In the genomic region with DNA sequence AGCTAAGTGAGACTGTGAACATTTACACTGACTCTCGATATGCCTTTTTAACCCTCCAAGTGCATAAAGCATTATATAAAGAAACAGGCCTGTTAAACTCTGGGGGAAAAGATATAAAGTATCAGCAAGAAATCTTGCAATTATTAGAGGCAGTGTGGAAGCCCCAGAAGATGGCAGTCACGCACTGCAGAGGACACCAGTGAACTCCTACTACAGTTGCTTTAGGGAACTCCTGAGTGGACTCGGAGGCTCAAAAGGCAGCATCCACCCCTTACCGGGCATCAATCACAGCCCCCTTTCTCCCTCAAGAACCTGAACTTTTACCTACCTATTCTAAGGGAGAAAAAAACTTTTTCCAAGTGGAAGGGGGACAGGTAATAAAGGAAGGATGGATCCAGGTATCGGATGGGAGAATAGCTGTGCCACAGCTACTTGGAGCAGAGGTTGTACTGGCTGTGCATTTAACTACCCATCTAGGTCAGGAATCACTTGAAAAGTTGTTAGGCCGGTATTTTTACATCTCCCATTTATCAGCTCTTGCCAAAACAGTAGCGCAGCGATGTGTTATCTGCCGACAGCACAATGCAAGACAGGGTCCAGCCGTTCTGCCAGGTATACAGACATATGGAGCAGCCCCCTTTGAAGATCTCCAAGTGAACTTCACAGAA, we compare ENCODE assay signal across 9 cellular contexts.
DNase-seq lines count a peak whose midpoint lies in the region; ATAC-seq and TF ChIP-seq lines count a peak whose summit lies in the region.
"Had no signal": no experiment of that assay in that cellular context is flagged by ENCODE, and none has a peak within 500 bp of the region (broad histone marks: within the 10 kb centered on the region; RNA-seq: fewer than 3 reads in every experiment).

No MANE protein-coding gene starts in this region.

- H3K4me1 Mint-ChIP-seq in activated CD4-positive, alpha-beta T cell treated with anti-CD3 and anti-CD28 coated beads for 36 hours = peaks cover 6% of the 10 kb centered on the region

- ATAC-seq in activated CD4-positive, alpha-beta T cell treated with anti-CD3 and anti-CD28 coated beads for 36 hours = no peak
- ATAC-seq in heart right ventricle = peak in 4 of 8 donors; percentile 46 to 70 (median 58)
- ATAC-seq in HG03139 (IDR thresholded peaks at IDR 0.05; ENCODE audit: unreplicated experiment) = no peak
- ATAC-seq in GM21515 (IDR thresholded peaks at IDR 0.05; ENCODE audit: unreplicated experiment) = no peak

- POLR2A ChIA-PET in activated CD4-positive, alpha-beta T cell treated with anti-CD3 and anti-CD28 coated beads for 36 hours (lab: Charles Lee) = no interaction called here

- TF ChIP-seq CTCF in heart right ventricle (IDR thresholded peaks at IDR 0.05) = peak; percentile 20 to 70 (median 51)

- H3K9me3 Mint-ChIP-seq in activated CD4-positive, alpha-beta T cell treated with anti-CD3 and anti-CD28 coated beads for 36 hours (ENCODE audit: low read depth) = no peaks in the 10 kb centered on the region

- H3K27me3 Mint-ChIP-seq in activated CD4-positive, alpha-beta T cell treated with anti-CD3 and anti-CD28 coated beads for 36 hours = no peaks in the 10 kb centered on the region

- peak; percentile 16 for DNase-seq in activated T-cell treated with anti-CD3 and anti-CD28 coated beads for 1 hour (ENCODE audit: low read depth)
- no peak for DNase-seq in activated T-cell treated with anti-CD3 and anti-CD28 coated beads for 4 hours
- DNase-seq in activated CD4-positive, alpha-beta T cell treated with anti-CD3 and anti-CD28 coated beads for 36 hours = peak; percentile 62
- DNase-seq in heart right ventricle = peak; percentile 11 to 35
- DNase-seq in stimulated activated CD4-positive, alpha-beta T cell treated with anti-CD3 and anti-CD28 coated beads, Interleukin-12 subunit alpha, Interleukin-12 subunit beta, amount 100 ng/mL, for 48 hours (ENCODE audit: low read depth in 2 of 3, low spot score in 1 of 3) = peak in 2 of 3 donors; percentile 5 to 6
- DNase-seq in SKM-1 treated with dmso at 0.1 percent for 144 hours (lab: John Stamatoyannopoulos, UW; ENCODE audit: unreplicated experiment) = no peak

- WGBS in heart right ventricle, 2 donors = 55 to 56% methylated on average over 10 of the region's 10 CpGs

- no peak overlapping the region for H3K4me3 ChIP-seq in heart right ventricle

- intact Hi-C loops in activated CD4-positive, alpha-beta T cell treated with anti-CD3 and anti-CD28 coated beads for 36 hours (cut with DNase I, micrococcal nuclease) = no loop called here
- intact Hi-C loops in heart right ventricle (cut with DNase I) = loop anchor here in 1 of 10 donors (5.0 kb wide), 1 partner anchor 1060 kb away; no protein-coding TSS in a partner anchor

- H3K27ac ChIP-seq in heart right ventricle = no peak overlapping the region
- H3K27ac ChIP-seq: neutrophil had no signal

- no peak overlapping the region for H3K27ac Mint-ChIP-seq in activated CD4-positive, alpha-beta T cell treated with anti-CD3 and anti-CD28 coated beads for 36 hours

- no peaks in the 10 kb centered on the region for H3K4me1 ChIP-seq in heart right ventricle

- no peaks in the 10 kb centered on the region for H3K9me3 ChIP-seq in heart right ventricle
- H3K9me3 ChIP-seq: neutrophil had no signal

- H3K27me3 ChIP-seq in heart right ventricle = no peaks in the 10 kb centered on the region
- H3K27me3 ChIP-seq: neutrophil had no signal

- no peak overlapping the region for H3K4me3 Mint-ChIP-seq in activated CD4-positive, alpha-beta T cell treated with anti-CD3 and anti-CD28 coated beads for 36 hours

- no peaks in the 10 kb centered on the region for H3K36me3 Mint-ChIP-seq in activated CD4-positive, alpha-beta T cell treated with anti-CD3 and anti-CD28 coated beads for 36 hours (ENCODE audit: low read depth)

- CTCF ChIA-PET in activated CD4-positive, alpha-beta T cell treated with anti-CD3 and anti-CD28 coated beads for 36 hours (lab: Charles Lee) = interaction anchor here (0.6 to 1.8 kb wide), 5 partner anchors 9 to 249 kb away, joined by 3 to 9 read pairs (median 3); no protein-coding TSS in a partner anchor

- no peaks in the 10 kb centered on the region for H3K36me3 ChIP-seq in heart right ventricle
- H3K36me3 ChIP-seq: neutrophil had no signal

Comparison
In these comparisons a context has a peak if more than half of its experiments do, and no peak if none do; other contexts are left out.
1. DNase-seq: peak in activated T-cell treated with anti-CD3 and anti-CD28 coated beads for 1 hour (single experiment), activated CD4-positive, alpha-beta T cell treated with anti-CD3 and anti-CD28 coated beads for 36 hours (single experiment), heart right ventricle (2 of 2) and stimulated activated CD4-positive, alpha-beta T cell treated with anti-CD3 and anti-CD28 coated beads, Interleukin-12 subunit alpha, Interleukin-12 subunit beta, amount 100 ng/mL, for 48 hours (2 of 3); none in activated T-cell treated with anti-CD3 and anti-CD28 coated beads for 4 hours (single experiment) and SKM-1 treated with dmso at 0.1 percent for 144 hours (single experiment).